ENCODE assay signal across 24 cellular contexts in the genomic region with DNA sequence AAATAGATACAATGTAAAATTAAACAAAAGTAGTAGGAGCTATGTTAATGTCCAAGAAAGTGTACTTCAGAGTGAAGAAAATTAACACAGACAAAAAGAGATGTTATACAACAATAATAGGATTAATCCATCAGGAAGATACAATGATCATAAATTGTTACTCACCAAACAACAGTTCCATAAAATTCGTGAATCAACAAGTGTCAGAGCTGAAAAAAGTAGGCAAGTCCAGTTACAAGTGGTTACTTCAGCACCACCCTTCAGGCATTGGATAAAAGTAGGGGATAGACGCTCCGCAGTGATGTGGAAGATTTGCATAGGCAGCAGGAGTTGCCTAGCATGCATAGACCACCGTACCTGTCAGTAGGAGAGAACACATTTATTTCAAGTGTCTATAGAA.
DNase-seq lines count a peak whose midpoint lies in the region; ATAC-seq, FAIRE-seq and TF ChIP-seq lines count a peak whose summit lies in the region.
"Had no signal": no experiment of that assay in that cellular context is flagged by ENCODE, and none has a peak within 500 bp of the region (broad histone marks: within the 10 kb centered on the region; RNA-seq: fewer than 3 reads in every experiment).

No MANE protein-coding gene starts in this region.

- CTCF ChIA-PET in HEK293 (lab: Yijun Ruan, JAX) = no interaction called here
- CTCF ChIA-PET in GM12878 (lab: Yijun Ruan, JAX) = no interaction called here

- H3K4me3 ChIP-seq in HEK293 (ENCODE audit: low read depth, low read length) (no peak overlapping the region), GM12878 (no peak overlapping the region), body of pancreas (no peak overlapping the region), gastroesophageal sphincter (no peak overlapping the region)
- H3K4me3 ChIP-seq: BLaER1 had no signal

- RAD21 ChIA-PET in GM12878 (lab: Charles Lee; ENCODE audit: unreplicated experiment) = no interaction called here

- in situ Hi-C loops in GM12878 (cut with MboI) = no loop called here

- no TSS peak for BruUV-seq in GM12878 (replicated peaks; lab: Mats Ljungman, UMichigan)

- FAIRE-seq in GM12878 (lab: Jason Lieb, UNC) = peak; percentile 52
- FAIRE-seq: A204.1, GM12891, GM19239 had no signal

- no peak overlapping the region for H3K9ac ChIP-seq in GM12878 (ENCODE audit: control insufficient read depth, insufficient read depth, low read length)
- H3K9ac ChIP-seq: BLaER1 had no signal

- H3K4me2 ChIP-seq in GM12878 (ENCODE audit: control insufficient read depth, insufficient read depth) = no peak overlapping the region
- H3K4me2 ChIP-seq: BLaER1 had no signal

- no peak for ATAC-seq in GM12878
- ATAC-seq in body of pancreas = no peak
- ATAC-seq in gastroesophageal sphincter = no peak
- ATAC-seq: CD8-positive, alpha-beta T cell had no signal

- peaks cover 0 to 7% (median 6%) of the 10 kb centered on the region in 7 donors for H3K9me3 Mint-ChIP-seq in CD14-positive monocyte
- H3K9me3 Mint-ChIP-seq: CD4-positive, alpha-beta T cell; CD8-positive, alpha-beta T cell had no signal

- TF ChIP-seq RAD21 in GM12878 (IDR thresholded peaks at IDR 0.05; ENCODE audit: insufficient read depth, low read depth, low read length) = no peak

- DNase-seq in GM12878 (ENCODE audit: low read depth, low spot score) = no peak
- no peak for DNase-seq in body of pancreas
- no peak for DNase-seq in CD14-positive monocyte (ENCODE audit: low spot score)
- DNase-seq: 8988T; ACHN; BE2C; C1 segment of cervical spinal cord; Caco-2; Calu3; CD4-positive, alpha-beta T cell; CD8-positive, alpha-beta T cell; DMS 273 treated with DMSO at 0.1 percent for 48 hours; DMS153; DMS53; DMS79; DND-41; EL; GDM1 had no signal

- no peaks in the 10 kb centered on the region for H3K27me3 Mint-ChIP-seq in CD14-positive monocyte (ENCODE audit: low read depth in 3 of 3)
- H3K27me3 Mint-ChIP-seq: CD4-positive, alpha-beta T cell had no signal

- H3K36me3 ChIP-seq in HEK293 (ENCODE audit: control insufficient read depth in 2 of 2, insufficient read depth in 1 of 2, low read length in 2 of 2) (peaks cover 4% of the 10 kb centered on the region in 2 experiments), GM12878 (ENCODE audit: control insufficient read depth in 2 of 2, insufficient read depth in 2 of 2, low read length in 1 of 2) (peaks cover 0 to 6% of the 10 kb centered on the region in 2 experiments; a peak in 3 of 4 replicates), body of pancreas (replicated peaks in 1 of 2; ENCODE audit: insufficient read depth in 1 of 2, low read depth in 2 of 2) (peaks cover 0 to 2% of the 10 kb centered on the region in 2 donors), gastroesophageal sphincter (peaks cover 0 to 23% of the 10 kb centered on the region in 2 donors)
- H3K36me3 ChIP-seq: BE2C had no signal

- no peak overlapping the region for H3K27ac Mint-ChIP-seq in CD14-positive monocyte
- H3K27ac Mint-ChIP-seq: CD4-positive, alpha-beta T cell; CD8-positive, alpha-beta T cell had no signal

- H3K4me1 Mint-ChIP-seq in CD14-positive monocyte = no peaks in the 10 kb centered on the region

- H3K36me3 Mint-ChIP-seq in CD14-positive monocyte = peaks cover 35 to 57% of the 10 kb centered on the region in 2 donors

- no peaks in the 10 kb centered on the region for H3K79me2 ChIP-seq in GM12878 (ENCODE audit: control insufficient read depth, insufficient read depth, low read length)

- H3K27ac ChIP-seq in HEK293 (ENCODE audit: extremely low read depth, low read depth, low read length) (no peak overlapping the region), GM12878 (ENCODE audit: control insufficient read depth, insufficient read depth) (no peak overlapping the region), body of pancreas (no peak overlapping the region), gastroesophageal sphincter (no peak overlapping the region)
- H3K27ac ChIP-seq: BLaER1 had no signal

- H2AFZ ChIP-seq in GM12878 (ENCODE audit: control insufficient read depth, low read depth, low read length) = no peak overlapping the region

- H4K20me1 ChIP-seq in GM12878 (ENCODE audit: control insufficient read depth, insufficient read depth) = no peaks in the 10 kb centered on the region
- H4K20me1 ChIP-seq: BLaER1 had no signal

- H3K9me3 ChIP-seq in HEK293 (ENCODE audit: control insufficient read depth, insufficient read depth, low read depth, low read length) (no peaks in the 10 kb centered on the region), GM12878 (replicated peaks; ENCODE audit: control insufficient read depth, insufficient read depth, low read length) (no peaks in the 10 kb centered on the region), body of pancreas (no peaks in the 10 kb centered on the region), gastroesophageal sphincter (no peaks in the 10 kb centered on the region)
- H3K9me3 ChIP-seq: BE2C, Caco-2 had no signal

- SMC1A ChIA-PET in GM12878 (lab: Charles Lee; ENCODE audit: uncharacterized antibody, unreplicated experiment) = interaction anchor here (0.6 kb wide), 1 partner anchor 270 kb away, joined by 3 read pairs; no protein-coding TSS in a partner anchor

- H3K4me1 ChIP-seq in HEK293 (ENCODE audit: control insufficient read depth, insufficient read depth, low read length) = no peaks in the 10 kb centered on the region
- H3K4me1 ChIP-seq in GM12878 (ENCODE audit: control insufficient read depth, insufficient read depth, low read length) = no peaks in the 10 kb centered on the region
- no peaks in the 10 kb centered on the region for H3K4me1 ChIP-seq in body of pancreas
- no peaks in the 10 kb centered on the region for H3K4me1 ChIP-seq in gastroesophageal sphincter
- H3K4me1 ChIP-seq: BE2C, BLaER1, Caco-2 had no signal

- 98% methylated on average over 4 of the region's 4 CpGs for WGBS in GM12878 (ENCODE audit: insufficient coverage, insufficient replicate concordance, low lambda C conversion rate, missing lambda C conversion rate)
- WGBS in body of pancreas, 2 donors = 90 to 93% methylated on average over 4 of the region's 4 CpGs
- 92 to 93% methylated on average over 4 of the region's 4 CpGs for WGBS in gastroesophageal sphincter (ENCODE audit: low coverage in 1 of 2), 2 donors

- TF ChIP-seq CTCF in HEK293 (tag by site-specific recombination; IDR thresholded peaks at IDR 0.05) = no peak
- TF ChIP-seq CTCF in GM12878 (IDR thresholded peaks at IDR 0.05 in 2 of 3, conservative IDR thresholded peaks at IDR 0.05 in 1 of 3; ENCODE audit: control insufficient read depth in 2 of 3, extremely low read depth in 1 of 3, insufficient read depth in 1 of 3, low read depth in 3 of 3, low read length in 3 of 3) = no peak
- no peak for TF ChIP-seq CTCF in body of pancreas (IDR thresholded peaks at IDR 0.05)
- TF ChIP-seq CTCF in gastroesophageal sphincter (IDR thresholded peaks at IDR 0.05) = no peak
- TF ChIP-seq CTCF in CD14-positive monocyte (IDR thresholded peaks at IDR 0.05) = no peak

- TF ChIP-seq EP300 in GM12878 (IDR thresholded peaks at IDR 0.05; ENCODE audit: borderline replicate concordance in 1 of 2, control insufficient read depth in 1 of 2, low read depth in 2 of 2, low read length in 2 of 2) (no peak), gastroesophageal sphincter (IDR thresholded peaks at IDR 0.05) (no peak)

- POLR2A ChIA-PET in HEK293 (lab: Yijun Ruan, JAX) = no interaction called here
- POLR2A ChIA-PET in GM12878 (lab: Charles Lee) = no interaction called here

- TF ChIP-seq POLR2A in GM12878 (IDR thresholded peaks at IDR 0.05; ENCODE audit: low read depth, low read length) (no peak), body of pancreas (IDR thresholded peaks at IDR 0.05) (no peak), gastroesophageal sphincter (IDR thresholded peaks at IDR 0.05) (no peak)

- no peak overlapping the region for H3K4me3 Mint-ChIP-seq in CD14-positive monocyte
- H3K4me3 Mint-ChIP-seq: CD4-positive, alpha-beta T cell; CD8-positive, alpha-beta T cell had no signal

- intact Hi-C loops in GM12878 (cut with micrococcal nuclease; ENCODE audit: unreplicated experiment) = no loop called here
- intact Hi-C loops in body of pancreas (cut with DNase I) = no loop called here
- intact Hi-C loops in CD14-positive monocyte (cut with micrococcal nuclease) = no loop called here

- H3K27me3 ChIP-seq in GM12878 (replicated peaks in 1 of 2; ENCODE audit: control insufficient read depth in 2 of 2, insufficient read depth in 2 of 2, low read length in 1 of 2) (no peaks in the 10 kb centered on the region), body of pancreas (no peaks in the 10 kb centered on the region), gastroesophageal sphincter (no peaks in the 10 kb centered on the region)
- H3K27me3 ChIP-seq: BE2C, BLaER1 had no signal

TF ChIP-seq in HEK293, 187 proteins besides CTCF, POLR2A, EP300 and RAD21 (continues in another document):
- TF ChIP-seq ZNF169 (tag by site-specific recombination; IDR thresholded peaks at IDR 0.05) (no peak), ZNF366 (tag by site-specific recombination; conservative IDR thresholded peaks at IDR 0.05) (no peak), ZNF16 (tag by site-specific recombination; IDR thresholded peaks at IDR 0.05; ENCODE audit: low read depth) (no peak), ZNF561 (tag by site-specific recombination; IDR thresholded peaks at IDR 0.05; ENCODE audit: borderline replicate concordance) (no peak), SCRT2 (tag by site-specific recombination; IDR thresholded peaks at IDR 0.05) (peak; percentile 54)

TF ChIP-seq in GM12878, 131 proteins besides CTCF, POLR2A, EP300 and RAD21 (continues in another document):
- TF ChIP-seq ZNF622 (IDR thresholded peaks at IDR 0.05) = no peak
- TF ChIP-seq, protein P1, sequence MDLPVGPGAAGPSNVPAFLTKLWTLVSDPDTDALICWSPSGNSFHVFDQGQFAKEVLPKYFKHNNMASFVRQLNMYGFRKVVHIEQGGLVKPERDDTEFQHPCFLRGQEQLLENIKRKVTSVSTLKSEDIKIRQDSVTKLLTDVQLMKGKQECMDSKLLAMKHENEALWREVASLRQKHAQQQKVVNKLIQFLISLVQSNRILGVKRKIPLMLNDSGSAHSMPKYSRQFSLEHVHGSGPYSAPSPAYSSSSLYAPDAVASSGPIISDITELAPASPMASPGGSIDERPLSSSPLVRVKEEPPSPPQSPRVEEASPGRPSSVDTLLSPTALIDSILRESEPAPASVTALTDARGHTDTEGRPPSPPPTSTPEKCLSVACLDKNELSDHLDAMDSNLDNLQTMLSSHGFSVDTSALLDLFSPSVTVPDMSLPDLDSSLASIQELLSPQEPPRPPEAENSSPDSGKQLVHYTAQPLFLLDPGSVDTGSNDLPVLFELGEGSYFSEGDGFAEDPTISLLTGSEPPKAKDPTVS (IDR thresholded peaks at IDR 0.05; ENCODE audit: low read depth, low read length) = no peak
